ENCODE assay signal across 27 cellular contexts in genomic region chr10:110711382-110711781, GRCh38.
"Had no signal": no experiment of that assay in that cellular context is flagged by ENCODE, and none has a peak within 500 bp of the region (broad histone marks: within the 10 kb centered on the region; RNA-seq: fewer than 3 reads in every experiment).

No MANE protein-coding gene starts in this region.

- H3K9me3 ChIP-seq: gastroesophageal sphincter, ovary, sigmoid colon, upper lobe of left lung, vagina had no signal

- H3K27me3 ChIP-seq: brain microvascular endothelial cell, gastroesophageal sphincter, ovary, sigmoid colon, upper lobe of left lung, vagina had no signal

- H3K4me1 ChIP-seq: gastroesophageal sphincter, upper lobe of left lung, vagina had no signal

- H3K4me3 ChIP-seq: gastroesophageal sphincter, ovary, sigmoid colon, upper lobe of left lung, vagina had no signal

- ATAC-seq: gastroesophageal sphincter; stimulated activated memory B cell treated with anti-CD40 and anti-IgM and Interleukin-4, amounts not matched to agents 10 μg/mL and 1 μg/mL and 100 μg/mL, for 72 hours; stimulated activated naive CD8-positive, alpha-beta T cell treated with anti-CD3 and anti-CD28 coated beads, Interleukin-15, amount 100 ng/mL, for 72 hours; T-helper 17 cell had no signal

- H3K36me3 ChIP-seq: brain microvascular endothelial cell, gastroesophageal sphincter, ovary, sigmoid colon, upper lobe of left lung, vagina had no signal

- DNase-seq: activated CD4-positive, alpha-beta memory T cell treated with anti-CD3 and anti-CD28 coated beads for 36 hours; activated CD4-positive, alpha-beta T cell treated with anti-CD3 and anti-CD28 coated beads, Interleukin-2, amount 10 ng/mL, durations not matched to agents 24 days and 14 days; activated CD4-positive, CD25-positive, alpha-beta regulatory T cell treated with anti-CD3 and anti-CD28 coated beads, Interleukin-2, amount 50 U/mL, for 72 hours; activated CD8-positive, alpha-beta memory T cell treated with anti-CD3 and anti-CD28 coated beads, Interleukin-2, amount 50 U/mL, for 4 hours; activated gamma-delta T cell; activated naive CD4-positive, alpha-beta T cell treated with anti-CD3 and anti-CD28 coated beads, Interleukin-2, amount 10 ng/mL, durations not matched to agents 7 days and 5 days; activated T-cell treated with anti-CD3 and anti-CD28 coated beads, Interleukin-2, amount 50 U/mL, for 24 hours; amniotic stem cell; brain microvascular endothelial cell; caudate nucleus; hypothalamus; immature natural killer cell; kidney; naive B cell; nephron progenitor cell; ovary; sigmoid colon; small intestine; stimulated activated CD4-positive, alpha-beta T cell treated with anti-CD3 and anti-CD28 coated beads, Interleukin-4, amount 100 ng/mL, for 24 hours; stimulated activated naive CD8-positive, alpha-beta T cell treated with anti-CD3 and anti-CD28 coated beads, Interleukin-15, amount 100 ng/mL, for 72 hours; substantia nigra; T-helper 17 cell; T1000; upper lobe of left lung had no signal

- H3K27ac ChIP-seq: brain microvascular endothelial cell, gastroesophageal sphincter, ovary, sigmoid colon, upper lobe of left lung, vagina had no signal
